In genomic region chr20:62045529-62046277, GRCh38 we compare ENCODE assay signal across 11 cellular contexts. TPM values are rescaled to one million over a fixed set of nuclear protein-coding genes. Genes with fewer than 3 reads are reported as not detected.
DNase-seq lines count a peak whose midpoint lies in the region; ATAC-seq and TF ChIP-seq lines count a peak whose summit lies in the region.
"Had no signal": no experiment of that assay in that cellular context is flagged by ENCODE, and none has a peak within 500 bp of the region (broad histone marks: within the 10 kb centered on the region; RNA-seq: fewer than 3 reads in every experiment).

No MANE protein-coding gene starts in this region.

- TF ChIP-seq POLR2A in spleen (IDR thresholded peaks at IDR 0.05), result no peak

- intact Hi-C loops in spleen (cut with DNase I; ENCODE audit: low total_unique reads), result no loop called here

- in situ Hi-C loops in G401 (cut with HindIII; ENCODE audit: low sequenced_read_pairs), result no loop called here

- 65 to 81% (median 78%) methylated on average over 22 of the region's 22 CpGs for WGBS in spleen, 5 donors

- peaks cover 11% of the 10 kb centered on the region for H3K4me1 ChIP-seq in iPS-20b (ENCODE audit: insufficient read depth, low read length)
- H3K4me1 ChIP-seq in spleen, result peaks cover 0 to 54% (median 36%) of the 10 kb centered on the region in 6 donors
- H3K4me1 ChIP-seq in BE2C, result no peaks in the 10 kb centered on the region

- 0 out of 2 replicates have a peak overlapping the region, but pooled peaks have one; percentile 5 for H3K9ac ChIP-seq in iPS-20b (ENCODE audit: low read depth, low read length)

- no peaks in the 10 kb centered on the region for H3K9me3 ChIP-seq in iPS-20b (ENCODE audit: insufficient read depth, low read depth, low read length)
- no peaks in the 10 kb centered on the region for H3K9me3 ChIP-seq in spleen
- H3K9me3 ChIP-seq in BE2C, result no peaks in the 10 kb centered on the region

- no peak for ATAC-seq in GM18861 (IDR thresholded peaks at IDR 0.05; ENCODE audit: unreplicated experiment)

- H3K36me3 ChIP-seq in iPS-20b (ENCODE audit: insufficient read depth, low read depth, low read length), result no peaks in the 10 kb centered on the region
- H3K36me3 ChIP-seq in spleen, result peaks cover 0 to 7% (median 0%) of the 10 kb centered on the region in 6 donors
- H3K36me3 ChIP-seq in BE2C, result peaks cover 3% of the 10 kb centered on the region

- H3K27me3 ChIP-seq in iPS-20b (ENCODE audit: insufficient read depth, low read length) (no peaks in the 10 kb centered on the region), spleen (replicated peaks in 1 of 7) (no peaks in the 10 kb centered on the region), BE2C (no peaks in the 10 kb centered on the region)

- TF ChIP-seq CTCF in VCaP (conservative IDR thresholded peaks at IDR 0.05) (no peak), spleen (IDR thresholded peaks at IDR 0.05 in 8 of 11, conservative IDR thresholded peaks at IDR 0.05 in 3 of 11) (no peak), BE2C (IDR thresholded peaks at IDR 0.05; ENCODE audit: low read depth, low read length) (no peak)

- H3K27ac ChIP-seq in VCaP (peak overlapping the region; percentile 12; the same call in 1 of the 2 replicates), iPS-20b (ENCODE audit: low read length) (no peak overlapping the region), spleen (no peak overlapping the region)

- DNase-seq in G401 (ENCODE audit: low spot score) (peak; percentile 57), spleen (peak; percentile 25), BE2C (no peak)
- DNase-seq in stimulated activated CD4-positive, alpha-beta T cell treated with anti-CD3 and anti-CD28 coated beads, Interleukin-12 subunit alpha, Interleukin-12 subunit beta, amount 100 ng/mL, for 4 hours, result no peak
- DNase-seq: NCI-H1105, NCI-H187, NCI-H510A, SHP77 treated with DMSO at 0.1 percent for 48 hours had no signal

- H3K4me3 ChIP-seq in iPS-20b (ENCODE audit: low read length) (no peak overlapping the region), spleen (no peak overlapping the region), BE2C (ENCODE audit: low read depth, low read length) (no peak overlapping the region)

RNA-seq across cellular contexts. Expression of gene TAF4, which starts 20.0 kb away (rescaled TPM):
- total RNA-seq in G401 (2014; rRNA removed; shearing (Covaris generic)), result 8.2 and 13.8 TPM in 2 replicates
- total RNA-seq in spleen, result 10 to 100 TPM; 15.5 to 28.3 (median 18.6) TPM
- polyA plus RNA-seq in spleen, result 1 to 10 TPM; 4.3 to 7.2 (median 4.4) TPM
- 78.1 TPM for polyA plus RNA-seq in BE2C (2012; ENCODE audit: insufficient read depth, insufficient read length, low read depth)

Comparison
In these comparisons a context has a peak if more than half of its experiments do, and no peak if none do; other contexts are left out.
1. DNase-seq: peak in G401 (single experiment) and spleen (single experiment); none in stimulated activated CD4-positive, alpha-beta T cell treated with anti-CD3 and anti-CD28 coated beads, Interleukin-12 subunit alpha, Interleukin-12 subunit beta, amount 100 ng/mL, for 4 hours (single experiment) and BE2C (single experiment).